Comparison of ENCODE assay signal across 27 cellular contexts in genomic region chr10:94281654-94282053, GRCh38.
"Had no signal": no experiment of that assay in that cellular context is flagged by ENCODE, and none has a peak within 500 bp of the region (broad histone marks: within the 10 kb centered on the region; RNA-seq: fewer than 3 reads in every experiment).

No MANE protein-coding gene starts in this region.

- H3K36me3 ChIP-seq: esophagus squamous epithelium, lower lobe of right lung, prostate gland, thyroid gland, vagina had no signal

- H3K27me3 ChIP-seq: colonic mucosa, esophagus squamous epithelium, right atrium auricular region, thyroid gland, vagina had no signal

- H3K36me3 Mint-ChIP-seq: immature natural killer cell, memory B cell, natural killer cell had no signal

- H3K27ac ChIP-seq: colonic mucosa, esophagus squamous epithelium, lower lobe of right lung, prostate gland, right atrium auricular region, thyroid gland, vagina had no signal

- H3K27ac Mint-ChIP-seq: dendritic cell treated with granulocyte-macrophage colony-stimulating factor and Interleukin-4, amounts not matched to agents 40 ng/mL and 50 ng/mL, for 4 days; endodermal cell; immature natural killer cell; memory B cell; natural killer cell; stimulated activated naive CD8-positive, alpha-beta T cell treated with anti-CD3 and anti-CD28 coated beads, Interleukin-15, amount 100 ng/mL, for 72 hours had no signal

- H3K4me3 Mint-ChIP-seq: dendritic cell treated with granulocyte-macrophage colony-stimulating factor and Interleukin-4, amounts not matched to agents 40 ng/mL and 50 ng/mL, for 4 days; endodermal cell; immature natural killer cell; memory B cell; natural killer cell; neural crest cell; stimulated activated naive CD8-positive, alpha-beta T cell treated with anti-CD3 and anti-CD28 coated beads, Interleukin-15, amount 100 ng/mL, for 72 hours had no signal

- ATAC-seq: left ventricle myocardium superior; lower lobe of right lung; natural killer cell; sciatic nerve; stimulated activated naive CD8-positive, alpha-beta T cell treated with anti-CD3 and anti-CD28 coated beads, Interleukin-15, amount 100 ng/mL, for 72 hours had no signal

- H3K4me1 ChIP-seq: colonic mucosa, prostate gland, right atrium auricular region, vagina had no signal

- H3K4me3 ChIP-seq: colonic mucosa, esophagus squamous epithelium, lower lobe of right lung, prostate gland, right atrium auricular region, smooth muscle cell, thyroid gland, vagina had no signal

- H3K4me2 ChIP-seq: smooth muscle cell had no signal

- DNase-seq: colonic mucosa; effector CD8-positive, alpha-beta T cell; endodermal cell; esophagus squamous epithelium; hypothalamus; immature natural killer cell; islet precursor cell; left ventricle myocardium superior; lower lobe of right lung; natural killer cell; stimulated activated CD4-positive, alpha-beta T cell treated with anti-CD3 and anti-CD28 coated beads, Interleukin-12 subunit alpha, Interleukin-12 subunit beta, amount 100 ng/mL, for 4 hours; stimulated activated CD4-positive, alpha-beta T cell treated with anti-CD3 and anti-CD28 coated beads, Interleukin-1b, Interleukin-23, amount 100 ng/mL, for 48 hours; stimulated activated CD4-positive, alpha-beta T cell treated with anti-CD3 and anti-CD28 coated beads, Interleukin-4, amount 100 ng/mL, for 1 hour; stimulated activated CD8-positive, alpha-beta memory T cell treated with anti-CD3 and anti-CD28 coated beads, Interleukin-4, amount 100 ng/mL, for 48 hours; stimulated activated naive CD4-positive, alpha-beta T cell; stimulated activated naive CD8-positive, alpha-beta T cell treated with anti-CD3 and anti-CD28 coated beads, Interleukin-15, amount 100 ng/mL, for 72 hours; thyroid gland; trophoblast cell had no signal

- FAIRE-seq: frontal cortex had no signal

- H3K9me3 ChIP-seq: colonic mucosa, esophagus squamous epithelium, lower lobe of right lung, prostate gland, right atrium auricular region, thyroid gland, vagina had no signal

- H3K9me3 Mint-ChIP-seq: dendritic cell treated with granulocyte-macrophage colony-stimulating factor and Interleukin-4, amounts not matched to agents 40 ng/mL and 50 ng/mL, for 4 days; endodermal cell; immature natural killer cell; memory B cell; natural killer cell; neural crest cell; stimulated activated naive CD8-positive, alpha-beta T cell treated with anti-CD3 and anti-CD28 coated beads, Interleukin-15, amount 100 ng/mL, for 72 hours had no signal
